ENCODE assay signal across 21 cellular contexts in the genomic region with DNA sequence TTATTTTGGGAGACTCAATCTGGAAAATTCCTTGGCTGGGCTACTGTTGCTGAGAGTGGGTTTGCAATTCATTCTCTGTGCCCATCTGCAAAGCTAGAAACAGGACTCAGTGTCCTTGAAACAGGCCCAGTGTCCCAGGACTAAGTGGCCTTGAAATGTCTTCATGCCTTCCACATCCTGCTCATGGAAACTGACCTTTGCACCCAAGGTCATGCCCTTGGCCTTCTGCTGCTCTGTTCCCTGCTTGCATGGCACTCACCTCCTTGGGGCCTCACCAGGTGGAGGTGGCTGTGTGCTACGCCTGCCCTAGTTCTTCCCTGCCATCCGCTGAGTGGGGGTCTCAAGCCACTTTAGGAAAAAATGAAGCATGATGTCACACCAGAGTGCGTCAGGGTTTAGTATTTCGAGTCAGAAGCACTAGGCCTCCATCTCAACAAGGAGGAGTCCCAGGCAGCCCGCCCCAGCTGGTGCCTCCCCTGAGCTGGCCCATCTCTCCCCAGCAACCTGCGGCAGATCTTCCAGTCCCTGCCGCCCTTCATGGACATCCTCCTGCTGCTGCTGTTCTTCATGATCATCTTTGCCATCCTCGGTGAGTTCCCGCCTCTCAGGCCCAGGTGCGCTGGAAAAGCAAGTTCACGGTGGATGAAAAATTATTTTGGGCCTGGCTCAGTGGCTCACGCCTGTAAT. TPM values are rescaled to one million over a fixed set of nuclear protein-coding genes. Genes with fewer than 3 reads are reported as not detected.
DNase-seq lines count a peak whose midpoint lies in the region; ATAC-seq and TF ChIP-seq lines count a peak whose summit lies in the region.
"Had no signal": no experiment of that assay in that cellular context is flagged by ENCODE, and none has a peak within 500 bp of the region (broad histone marks: within the 10 kb centered on the region; RNA-seq: fewer than 3 reads in every experiment).

No MANE protein-coding gene starts in this region.

- no peak for TF ChIP-seq POLR2A in testis (IDR thresholded peaks at IDR 0.05)

- peak overlapping the region; percentile 25 for H3K27ac Mint-ChIP-seq in activated naive CD8-positive, alpha-beta T cell treated with anti-CD3 and anti-CD28 coated beads, Interleukin-2, amount 10 ng/mL, durations not matched to agents 7 days and 5 days
- H3K27ac Mint-ChIP-seq in activated naive CD8-positive, alpha-beta T cell treated with anti-CD3 and anti-CD28 coated beads for 36 hours = no peak overlapping the region

- no peaks in the 10 kb centered on the region for H3K27me3 Mint-ChIP-seq in activated naive CD8-positive, alpha-beta T cell treated with anti-CD3 and anti-CD28 coated beads, Interleukin-2, amount 10 ng/mL, durations not matched to agents 7 days and 5 days
- no peaks in the 10 kb centered on the region for H3K27me3 Mint-ChIP-seq in activated naive CD8-positive, alpha-beta T cell treated with anti-CD3 and anti-CD28 coated beads for 36 hours
- H3K27me3 Mint-ChIP-seq: CD8-positive, alpha-beta memory T cell had no signal

- H3K9me3 Mint-ChIP-seq in activated naive CD8-positive, alpha-beta T cell treated with anti-CD3 and anti-CD28 coated beads, Interleukin-2, amount 10 ng/mL, durations not matched to agents 7 days and 5 days = no peaks in the 10 kb centered on the region
- no peaks in the 10 kb centered on the region for H3K9me3 Mint-ChIP-seq in activated naive CD8-positive, alpha-beta T cell treated with anti-CD3 and anti-CD28 coated beads for 36 hours
- H3K9me3 Mint-ChIP-seq: CD8-positive, alpha-beta memory T cell had no signal

- no peak for ATAC-seq in activated naive CD8-positive, alpha-beta T cell treated with anti-CD3 and anti-CD28 coated beads, Interleukin-2, amount 10 ng/mL, durations not matched to agents 7 days and 5 days (ENCODE audit: low read depth)
- no peak; the same call in 2 of the 3 replicates for ATAC-seq in DND-41 (ENCODE audit: insufficient read depth, low read depth)
- ATAC-seq in HG03520 (IDR thresholded peaks at IDR 0.05; ENCODE audit: unreplicated experiment) = no peak
- ATAC-seq: Panc1 had no signal

- H4K20me1 ChIP-seq in DND-41 (ENCODE audit: insufficient read depth, low read length) = no peaks in the 10 kb centered on the region

- no peak overlapping the region for H3K4me3 Mint-ChIP-seq in activated naive CD8-positive, alpha-beta T cell treated with anti-CD3 and anti-CD28 coated beads, Interleukin-2, amount 10 ng/mL, durations not matched to agents 7 days and 5 days
- H3K4me3 Mint-ChIP-seq in activated naive CD8-positive, alpha-beta T cell treated with anti-CD3 and anti-CD28 coated beads for 36 hours = no peak overlapping the region
- H3K4me3 Mint-ChIP-seq: CD8-positive, alpha-beta memory T cell had no signal

- H3K27me3 ChIP-seq in DND-41 (ENCODE audit: insufficient read depth, low read length, poor library complexity) = no peaks in the 10 kb centered on the region
- no peaks in the 10 kb centered on the region for H3K27me3 ChIP-seq in left ventricle myocardium inferior (ENCODE audit: low read depth)
- H3K27me3 ChIP-seq in testis = no peaks in the 10 kb centered on the region
- H3K27me3 ChIP-seq: SJCRH30 had no signal

- H3K9me3 ChIP-seq in DND-41 (ENCODE audit: insufficient read depth, low read length, severe bottlenecking) (no peaks in the 10 kb centered on the region), left ventricle myocardium inferior (replicated peaks) (no peaks in the 10 kb centered on the region), testis (no peaks in the 10 kb centered on the region)
- H3K9me3 ChIP-seq: SJCRH30 had no signal

- H3K36me3 ChIP-seq in DND-41 (ENCODE audit: insufficient read depth, low read length) = peaks cover 78% of the 10 kb centered on the region
- peaks cover 83% of the 10 kb centered on the region for H3K36me3 ChIP-seq in left ventricle myocardium inferior
- H3K36me3 ChIP-seq in testis (ENCODE audit: low read depth, missing control alignments) = no peaks in the 10 kb centered on the region
- H3K36me3 ChIP-seq: SJCRH30 had no signal

- H2AFZ ChIP-seq in DND-41 (ENCODE audit: low read depth, low read length) = no peak overlapping the region

- H3K4me2 ChIP-seq in DND-41 (ENCODE audit: insufficient read depth, low read length) = no peak overlapping the region

- peaks cover 20% of the 10 kb centered on the region for H3K36me3 Mint-ChIP-seq in activated naive CD8-positive, alpha-beta T cell treated with anti-CD3 and anti-CD28 coated beads, Interleukin-2, amount 10 ng/mL, durations not matched to agents 7 days and 5 days
- H3K36me3 Mint-ChIP-seq in activated naive CD8-positive, alpha-beta T cell treated with anti-CD3 and anti-CD28 coated beads for 36 hours = peaks cover 30% of the 10 kb centered on the region

- H3K4me1 ChIP-seq in DND-41 (ENCODE audit: insufficient read depth, low read length) (peaks cover 18% of the 10 kb centered on the region), left ventricle myocardium inferior (peaks cover 57% of the 10 kb centered on the region), testis (peaks cover 24% of the 10 kb centered on the region)

- H3K4me3 ChIP-seq in DND-41 (ENCODE audit: low read depth in 1 of 2, low read length in 2 of 2) = no peak overlapping the region
- H3K4me3 ChIP-seq in left ventricle myocardium inferior = no peak overlapping the region
- no peak overlapping the region for H3K4me3 ChIP-seq in testis
- H3K4me3 ChIP-seq: SJCRH30 had no signal

- TF ChIP-seq CTCF in DND-41 (IDR thresholded peaks at IDR 0.05; ENCODE audit: borderline replicate concordance, extremely low read depth, low read length, poor library complexity, severe bottlenecking) (no peak), left ventricle myocardium inferior (IDR thresholded peaks at IDR 0.05; ENCODE audit: borderline replicate concordance) (no peak), testis (IDR thresholded peaks at IDR 0.05) (no peak)

- peaks cover 10% of the 10 kb centered on the region for H3K4me1 Mint-ChIP-seq in activated naive CD8-positive, alpha-beta T cell treated with anti-CD3 and anti-CD28 coated beads, Interleukin-2, amount 10 ng/mL, durations not matched to agents 7 days and 5 days
- peaks cover 7% of the 10 kb centered on the region for H3K4me1 Mint-ChIP-seq in activated naive CD8-positive, alpha-beta T cell treated with anti-CD3 and anti-CD28 coated beads for 36 hours
- H3K4me1 Mint-ChIP-seq: CD8-positive, alpha-beta memory T cell had no signal

- no peaks in the 10 kb centered on the region for H3K79me2 ChIP-seq in DND-41 (ENCODE audit: insufficient read depth, low read length)

- DNase-seq in activated naive CD8-positive, alpha-beta T cell treated with anti-CD3 and anti-CD28 coated beads, Interleukin-2, amount 10 ng/mL, durations not matched to agents 7 days and 5 days = no peak
- DNase-seq in activated naive CD8-positive, alpha-beta T cell treated with anti-CD3 and anti-CD28 coated beads for 36 hours = no peak
- DNase-seq in DND-41 (no peak), left ventricle myocardium inferior (no peak), posterior vena cava (ENCODE audit: low spot score) (peak; percentile 50), testis (no peak), NCI-H524 treated with DMSO at 0.1 percent for 48 hours (lab: John Stamatoyannopoulos, UW) (no peak)
- DNase-seq: 8988T, AML-193, C1 segment of cervical spinal cord, Calu3, DMS153, Kasumi-1, NCI-H1694, NCI-H2081, NCI-H2171 treated with DMSO at 0.1 percent for 48 hours, NCI-H446 had no signal

- H3K27ac ChIP-seq in DND-41 (ENCODE audit: low read length) = peak overlapping the region; percentile 32
- peak overlapping the region; percentile 92 for H3K27ac ChIP-seq in left ventricle myocardium inferior (replicated peaks)
- H3K27ac ChIP-seq in testis = no peak overlapping the region
- H3K27ac ChIP-seq: SJCRH30 had no signal

- WGBS in testis, 2 donors = 94% methylated on average over 12 of the region's 12 CpGs

- POLR2A ChIA-PET in activated naive CD8-positive, alpha-beta T cell treated with anti-CD3 and anti-CD28 coated beads, Interleukin-2, amount 10 ng/mL, durations not matched to agents 7 days and 5 days (lab: Charles Lee) = no interaction called here

- intact Hi-C loops in left ventricle myocardium inferior (cut with micrococcal nuclease) = no loop called here
- intact Hi-C loops in posterior vena cava (cut with DNase I) = no loop called here
- intact Hi-C loops in testis (cut with DNase I; ENCODE audit: low total_unique reads) = no loop called here

- H3K9ac ChIP-seq in DND-41 (ENCODE audit: low read depth, low read length) = no peak overlapping the region

RNA-seq across cellular contexts. Expression of a gene that starts 48.1 kb away (rescaled TPM):
- total RNA-seq in activated naive CD8-positive, alpha-beta T cell treated with anti-CD3 and anti-CD28 coated beads, Interleukin-2, amount 10 ng/mL, durations not matched to agents 7 days and 5 days = 10 to 100 TPM; 29.9 to 32.0 TPM
- 10 to 100 TPM; 20.5 to 25.0 TPM for total RNA-seq in activated naive CD8-positive, alpha-beta T cell treated with anti-CD3 and anti-CD28 coated beads for 36 hours
- 153 TPM for total RNA-seq in left ventricle myocardium inferior
- total RNA-seq in posterior vena cava = 10 to 100 TPM; 28.8 to 50.8 TPM
- total RNA-seq in testis = 10 to 100 TPM; 48.7 to 73.0 TPM
- polyA plus RNA-seq in testis (ENCODE audit: insufficient read depth, low read depth, low replicate concordance) = 33.4 TPM

Comparison
In these comparisons a context has a peak if more than half of its experiments do, and no peak if none do; other contexts are left out.
1. H3K27ac ChIP-seq: peak in DND-41 (single experiment) and left ventricle myocardium inferior (single experiment); none in testis (0 of 2).